ENCODE assay signal across 8 cellular contexts in the genomic region with DNA sequence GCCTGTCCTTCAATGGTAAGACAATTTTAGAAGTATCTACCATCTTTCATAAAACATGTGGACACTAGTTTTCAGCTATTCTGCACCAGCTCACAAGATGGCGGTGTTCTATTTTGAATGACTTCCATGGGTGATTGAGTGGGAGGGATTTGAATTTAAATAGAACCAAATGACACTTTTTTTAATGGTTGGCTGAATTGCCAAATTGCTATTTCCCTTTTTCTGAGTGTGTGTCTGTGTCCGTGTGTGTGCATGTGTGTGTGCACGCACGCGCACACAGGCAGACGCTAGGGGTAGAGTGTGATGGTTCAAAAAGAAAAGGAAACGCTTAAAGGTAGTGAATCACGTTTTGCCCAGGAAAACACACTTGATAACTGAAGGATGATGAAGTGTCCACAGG.
DNase-seq lines count a peak whose midpoint lies in the region; ATAC-seq, FAIRE-seq and TF ChIP-seq lines count a peak whose summit lies in the region.

No MANE protein-coding gene starts in this region.

- peak overlapping the region; percentile 51 for H3K4me3 Mint-ChIP-seq in activated CD4-positive, alpha-beta memory T cell treated with anti-CD3 and anti-CD28 coated beads for 36 hours
- H3K4me3 Mint-ChIP-seq in memory B cell = peak overlapping the region; percentile 41
- H3K4me3 Mint-ChIP-seq in glutamatergic neuron (ENCODE audit: unreplicated experiment) = no peak overlapping the region

- DNase-seq in DND-41 = no peak
- DNase-seq in Karpas-422 = peak; percentile 94
- DNase-seq in activated CD4-positive, alpha-beta memory T cell treated with anti-CD3 and anti-CD28 coated beads for 36 hours = peak; percentile 13
- peak; percentile 55 to 56 for DNase-seq in memory B cell (ENCODE audit: low spot score in 2 of 2)
- DNase-seq in glutamatergic neuron = no peak
- no peak for DNase-seq in GM03348 (ENCODE audit: low spot score)
- DNase-seq in RCC 7860 (ENCODE audit: low spot score) = no peak

- POLR2A ChIA-PET in activated CD4-positive, alpha-beta memory T cell treated with anti-CD3 and anti-CD28 coated beads for 36 hours (lab: Charles Lee) = interaction anchor here (0.7 kb wide), 1 partner anchor 329 kb away, joined by 3 read pairs; no protein-coding TSS in a partner anchor

- H3K27ac ChIP-seq in DND-41 (ENCODE audit: low read length) = no peak overlapping the region
- H3K27ac ChIP-seq in Karpas-422 (ENCODE audit: low read length) = no peak overlapping the region

- H3K4me2 ChIP-seq in DND-41 (ENCODE audit: insufficient read depth, low read length) = no peak overlapping the region
- H3K4me2 ChIP-seq in Karpas-422 (ENCODE audit: low read depth, low read length, poor library complexity, severe bottlenecking) = peak overlapping the region; percentile 51

- intact Hi-C loops in activated CD4-positive, alpha-beta memory T cell treated with anti-CD3 and anti-CD28 coated beads for 36 hours (cut with micrococcal nuclease) = loop anchor here (5.0 kb wide), 1 partner anchor 331 kb away; no protein-coding TSS in a partner anchor

- no peak overlapping the region for H3K4me3 ChIP-seq in DND-41 (ENCODE audit: low read depth in 1 of 2, low read length in 2 of 2)
- H3K4me3 ChIP-seq in Karpas-422 (ENCODE audit: low read length) = peak overlapping the region; percentile 20; the same call in 1 of the 2 replicates

- no peaks in the 10 kb centered on the region for H3K9me3 ChIP-seq in DND-41 (ENCODE audit: insufficient read depth, low read length, severe bottlenecking)
- no peaks in the 10 kb centered on the region for H3K9me3 ChIP-seq in Karpas-422 (ENCODE audit: low read length)

- no peak for ATAC-seq in DND-41 (ENCODE audit: insufficient read depth, low read depth)
- peak; percentile 78 for ATAC-seq in memory B cell (ENCODE audit: low read depth)
- ATAC-seq in GM18870 (IDR thresholded peaks at IDR 0.05; ENCODE audit: unreplicated experiment) = no peak

- H2AFZ ChIP-seq in DND-41 (ENCODE audit: low read depth, low read length) (no peak overlapping the region), Karpas-422 (ENCODE audit: low read length) (peak overlapping the region; percentile 88)

- no peaks in the 10 kb centered on the region for H3K79me2 ChIP-seq in DND-41 (ENCODE audit: insufficient read depth, low read length)
- H3K79me2 ChIP-seq in Karpas-422 (ENCODE audit: low read length) = no peaks in the 10 kb centered on the region

- H4K20me1 ChIP-seq in DND-41 (ENCODE audit: insufficient read depth, low read length) (no peaks in the 10 kb centered on the region), Karpas-422 (ENCODE audit: insufficient read depth, low read depth, low read length) (no peaks in the 10 kb centered on the region)

- H3K4me1 ChIP-seq in DND-41 (ENCODE audit: insufficient read depth, low read length) (peaks cover 13% of the 10 kb centered on the region), Karpas-422 (ENCODE audit: low read length) (peaks cover 34% of the 10 kb centered on the region)

- H3K9me3 Mint-ChIP-seq in activated CD4-positive, alpha-beta memory T cell treated with anti-CD3 and anti-CD28 coated beads for 36 hours = no peaks in the 10 kb centered on the region
- no peaks in the 10 kb centered on the region for H3K9me3 Mint-ChIP-seq in memory B cell
- H3K9me3 Mint-ChIP-seq in glutamatergic neuron (ENCODE audit: unreplicated experiment) = no peaks in the 10 kb centered on the region

- peaks cover 6% of the 10 kb centered on the region for H3K4me1 Mint-ChIP-seq in activated CD4-positive, alpha-beta memory T cell treated with anti-CD3 and anti-CD28 coated beads for 36 hours (ENCODE audit: low read depth)
- H3K4me1 Mint-ChIP-seq in memory B cell = peaks cover 19% of the 10 kb centered on the region
- peaks cover 4% of the 10 kb centered on the region for H3K4me1 Mint-ChIP-seq in glutamatergic neuron (ENCODE audit: low read depth, unreplicated experiment)

- H3K27me3 Mint-ChIP-seq in activated CD4-positive, alpha-beta memory T cell treated with anti-CD3 and anti-CD28 coated beads for 36 hours = no peaks in the 10 kb centered on the region
- H3K27me3 Mint-ChIP-seq in memory B cell (no peaks in the 10 kb centered on the region), glutamatergic neuron (ENCODE audit: unreplicated experiment) (no peaks in the 10 kb centered on the region)

- no peaks in the 10 kb centered on the region for H3K36me3 Mint-ChIP-seq in activated CD4-positive, alpha-beta memory T cell treated with anti-CD3 and anti-CD28 coated beads for 36 hours
- H3K36me3 Mint-ChIP-seq in memory B cell = no peaks in the 10 kb centered on the region
- H3K36me3 Mint-ChIP-seq in glutamatergic neuron (ENCODE audit: unreplicated experiment) = peaks cover 5% of the 10 kb centered on the region

- FAIRE-seq in RCC 7860 (lab: Jason Lieb, UNC) = no peak

- TF ChIP-seq CTCF in DND-41 (IDR thresholded peaks at IDR 0.05; ENCODE audit: borderline replicate concordance, extremely low read depth, low read length, poor library complexity, severe bottlenecking) (peak; percentile 32), glutamatergic neuron (IDR thresholded peaks at IDR 0.05; ENCODE audit: partially characterized antibody, unreplicated experiment) (no peak)

- H3K27me3 ChIP-seq in DND-41 (ENCODE audit: insufficient read depth, low read length, poor library complexity) = no peaks in the 10 kb centered on the region
- H3K27me3 ChIP-seq in Karpas-422 (ENCODE audit: low read length) = no peaks in the 10 kb centered on the region

- CTCF ChIA-PET in activated CD4-positive, alpha-beta memory T cell treated with anti-CD3 and anti-CD28 coated beads for 36 hours (lab: Charles Lee) = interaction anchor here (0.9 to 1.3 kb wide), 2 partner anchors 25 to 344 kb away, joined by 5 to 7 read pairs; no protein-coding TSS in a partner anchor

- H3K9me2 ChIP-seq in Karpas-422 (replicated peaks; ENCODE audit: insufficient read depth, low read length) = no peaks in the 10 kb centered on the region

- no peaks in the 10 kb centered on the region for H3K36me3 ChIP-seq in DND-41 (ENCODE audit: insufficient read depth, low read length)
- no peaks in the 10 kb centered on the region for H3K36me3 ChIP-seq in Karpas-422 (ENCODE audit: insufficient read depth, low read length)

- peak overlapping the region; percentile 75 for H3K27ac Mint-ChIP-seq in activated CD4-positive, alpha-beta memory T cell treated with anti-CD3 and anti-CD28 coated beads for 36 hours
- peak overlapping the region; percentile 72 for H3K27ac Mint-ChIP-seq in memory B cell
- H3K27ac Mint-ChIP-seq in glutamatergic neuron (ENCODE audit: unreplicated experiment) = no peak overlapping the region

- H3K9ac ChIP-seq in DND-41 (ENCODE audit: low read depth, low read length) (no peak overlapping the region), Karpas-422 (ENCODE audit: low read length) (peak overlapping the region; percentile 17; the same call in 1 of the 2 replicates)

Comparison
In these comparisons a context has a peak if more than half of its experiments do, and no peak if none do; other contexts are left out.
1. DNase-seq: peak in Karpas-422 (single experiment), activated CD4-positive, alpha-beta memory T cell treated with anti-CD3 and anti-CD28 coated beads for 36 hours (single experiment) and memory B cell (2 of 2); none in DND-41 (single experiment), glutamatergic neuron (single experiment), GM03348 (single experiment) and RCC 7860 (single experiment).